In the genomic region with DNA sequence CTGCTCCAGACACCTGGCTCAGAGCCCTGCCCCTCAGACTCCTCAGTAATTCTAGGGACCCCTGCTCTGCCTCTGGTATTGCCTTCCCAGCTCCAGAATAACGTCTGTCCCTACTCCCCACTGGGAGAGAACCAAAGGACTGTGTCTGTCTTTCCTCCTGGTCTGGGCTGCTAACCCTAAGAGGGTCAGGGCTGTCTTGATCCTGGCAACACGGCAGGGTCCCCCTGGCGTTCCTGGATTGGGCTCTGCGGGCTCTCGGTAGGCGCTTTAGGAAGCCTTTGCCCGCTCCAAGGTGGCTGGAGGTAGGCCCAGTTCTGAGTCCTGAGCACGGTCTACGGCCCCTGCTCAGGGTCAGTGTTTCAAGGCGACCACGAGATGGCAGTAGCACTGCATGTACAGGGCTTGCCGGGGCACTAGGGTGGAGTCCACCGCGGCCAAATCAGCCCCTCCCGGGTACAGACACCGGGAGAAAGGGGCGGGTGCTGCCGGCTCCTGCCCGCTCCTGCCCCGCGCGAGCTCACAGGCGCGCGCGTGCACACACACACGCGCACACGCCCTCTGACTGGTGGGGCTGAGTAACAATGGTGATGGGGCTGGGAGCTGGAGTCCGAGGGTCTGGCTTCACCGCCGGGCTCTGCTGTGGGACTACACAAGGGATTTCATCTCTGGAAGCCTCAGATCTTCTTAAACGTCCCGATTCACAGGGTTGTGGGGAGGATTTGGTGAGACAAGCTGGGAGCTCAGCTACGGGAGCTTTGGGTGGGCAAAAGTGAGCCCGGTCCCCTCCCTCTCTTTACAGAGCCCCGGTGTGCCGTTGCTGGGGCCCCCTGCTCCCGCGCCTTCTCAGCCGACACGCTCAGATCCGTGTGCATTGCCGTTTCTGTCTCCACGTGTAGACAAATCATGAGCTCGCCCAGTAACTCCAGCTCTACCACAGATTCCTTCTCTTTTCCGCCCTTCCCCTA, we compare ENCODE assay signal across 8 cellular contexts. TPM values are rescaled to one million over a fixed set of nuclear protein-coding genes. Genes with fewer than 3 reads are reported as not detected.
DNase-seq lines count a peak whose midpoint lies in the region; FAIRE-seq and TF ChIP-seq lines count a peak whose summit lies in the region.

No MANE protein-coding gene starts in this region.

- DNase-seq in MV-4-11 (lab: John Stamatoyannopoulos, UW), result peak; percentile 69
- peak; percentile 90 for DNase-seq in SK-N-DZ (ENCODE audit: low spot score)
- DNase-seq in activated naive CD4-positive, alpha-beta T cell treated with anti-CD3 and anti-CD28 coated beads, Interleukin-2, amount 10 ng/mL, durations not matched to agents 7 days and 5 days, result peak; percentile 93
- DNase-seq in globus pallidus (ENCODE audit: low spot score), result peak; percentile 81
- DNase-seq in nucleus accumbens (lab: John Stamatoyannopoulos, UW), result peak in 55 of 56 donors; percentile 28 to 89 (median 77)
- peak; percentile 78 for DNase-seq in superior temporal gyrus (ENCODE audit: extremely low spot score)

- H3K9me3 ChIP-seq in HEK293 (ENCODE audit: control insufficient read depth, insufficient read depth, low read depth, low read length), result no peaks in the 10 kb centered on the region

- H3K36me3 ChIP-seq in HEK293 (ENCODE audit: control insufficient read depth in 2 of 2, insufficient read depth in 1 of 2, low read length in 2 of 2), result peaks cover 0 to 13% of the 10 kb centered on the region in 2 experiments; a peak in 1 of 3 replicates

- POLR2A ChIA-PET in HEK293 (lab: Yijun Ruan, JAX), result interaction anchor here (0.6 to 1.9 kb wide), 10 partner anchors 10 to 890 kb away, joined by 3 to 5 read pairs (median 3); a partner anchor contains a TSS

- H3K4me3 Mint-ChIP-seq in activated naive CD4-positive, alpha-beta T cell treated with anti-CD3 and anti-CD28 coated beads, Interleukin-2, amount 10 ng/mL, durations not matched to agents 7 days and 5 days, result peak overlapping the region; percentile 65

- H3K4me1 Mint-ChIP-seq in activated naive CD4-positive, alpha-beta T cell treated with anti-CD3 and anti-CD28 coated beads, Interleukin-2, amount 10 ng/mL, durations not matched to agents 7 days and 5 days, result peaks cover 27% of the 10 kb centered on the region

- peak overlapping the region; percentile 77 for H3K27ac Mint-ChIP-seq in activated naive CD4-positive, alpha-beta T cell treated with anti-CD3 and anti-CD28 coated beads, Interleukin-2, amount 10 ng/mL, durations not matched to agents 7 days and 5 days

- H3K36me3 Mint-ChIP-seq in activated naive CD4-positive, alpha-beta T cell treated with anti-CD3 and anti-CD28 coated beads, Interleukin-2, amount 10 ng/mL, durations not matched to agents 7 days and 5 days, result peaks cover under 1% of the 10 kb centered on the region

- TF ChIP-seq CTCF in HEK293 (tag by site-specific recombination; IDR thresholded peaks at IDR 0.05), result peak; percentile 97

- FAIRE-seq in G401.6 (lab: Jason Lieb, UNC), result peak; percentile 86

- peak overlapping the region; percentile 10; the same call in 1 of the 2 replicates for H3K27ac ChIP-seq in HEK293 (ENCODE audit: extremely low read depth, low read depth, low read length)

- H3K4me3 ChIP-seq in HEK293 (ENCODE audit: low read depth, low read length), result peak overlapping the region; percentile 46

- peaks cover 36% of the 10 kb centered on the region for H3K27me3 Mint-ChIP-seq in activated naive CD4-positive, alpha-beta T cell treated with anti-CD3 and anti-CD28 coated beads, Interleukin-2, amount 10 ng/mL, durations not matched to agents 7 days and 5 days

- H3K4me1 ChIP-seq in HEK293 (ENCODE audit: control insufficient read depth, insufficient read depth, low read length), result no peaks in the 10 kb centered on the region

- CTCF ChIA-PET in HEK293 (lab: Yijun Ruan, JAX), result interaction anchor here (0.6 to 2.9 kb wide), 57 partner anchors 9 to 1483 kb away, joined by 3 to 33 read pairs (median 4); a partner anchor contains a TSS
- CTCF ChIA-PET in activated naive CD4-positive, alpha-beta T cell treated with anti-CD3 and anti-CD28 coated beads, Interleukin-2, amount 10 ng/mL, durations not matched to agents 7 days and 5 days (lab: Charles Lee), result interaction anchor here (0.6 to 2.5 kb wide), 16 partner anchors 10 to 571 kb away, joined by 3 to 23 read pairs (median 3); no protein-coding TSS in a partner anchor

- H3K9me3 Mint-ChIP-seq in activated naive CD4-positive, alpha-beta T cell treated with anti-CD3 and anti-CD28 coated beads, Interleukin-2, amount 10 ng/mL, durations not matched to agents 7 days and 5 days, result no peaks in the 10 kb centered on the region

TF ChIP-seq in HEK293, 187 proteins besides CTCF, POLR2A, EP300 and RAD21 (continues in another document):
- TF ChIP-seq KLF8 (tag by site-specific recombination; IDR thresholded peaks at IDR 0.05) (peak; percentile 96), ZNF600 (tag by site-specific recombination; IDR thresholded peaks at IDR 0.05) (0 out of 2 replicates have a peak, but pooled peaks have one; percentile 32), ZFP37 (tag by site-specific recombination; IDR thresholded peaks at IDR 0.05) (peak; percentile 56; the same call in 1 of the 2 replicates), BCL11A (tag by site-specific recombination; IDR thresholded peaks at IDR 0.05; ENCODE audit: low read depth) (peak; percentile 58; the same call in 1 of the 2 replicates), ZNF501 (tag by site-specific recombination; IDR thresholded peaks at IDR 0.05) (peak; percentile 53; the same call in 1 of the 2 replicates), ZNF629 (tag by site-specific recombination; IDR thresholded peaks at IDR 0.05) (peak; percentile 36; the same call in 1 of the 2 replicates), ZNF221 (tag by site-specific recombination; IDR thresholded peaks at IDR 0.05; ENCODE audit: borderline replicate concordance) (no peak), KLF7 (tag by site-specific recombination; IDR thresholded peaks at IDR 0.05; ENCODE audit: borderline replicate concordance) (peak; percentile 89; the same call in 1 of the 2 replicates), ZBTB48 (tag by site-specific recombination; IDR thresholded peaks at IDR 0.05) (peak; percentile 66; the same call in 1 of the 2 replicates), REPIN1 (tag by site-specific recombination; IDR thresholded peaks at IDR 0.05; ENCODE audit: low read depth) (no peak), MEIS1 (CRISPR knock-in tag; IDR thresholded peaks at IDR 0.05; ENCODE audit: borderline replicate concordance) (0 out of 2 replicates have a peak, but pooled peaks have one; percentile 38), ZNF654 (tag by site-specific recombination; IDR thresholded peaks at IDR 0.05; ENCODE audit: low read depth) (peak; percentile 98), YY1 (tag by site-specific recombination; IDR thresholded peaks at IDR 0.05) (no peak), ZNF335 (tag by site-specific recombination; conservative IDR thresholded peaks at IDR 0.05) (peak; percentile 64), SP2 (tag by site-specific recombination; IDR thresholded peaks at IDR 0.05) (peak; percentile 55), ZNF658 (tag by site-specific recombination; IDR thresholded peaks at IDR 0.05) (no peak), SP7 (tag by site-specific recombination; IDR thresholded peaks at IDR 0.05) (peak; percentile 72), ZEB2 (tag by site-specific recombination; IDR thresholded peaks at IDR 0.05) (peak; percentile 82)
- TF ChIP-seq, protein P1, sequence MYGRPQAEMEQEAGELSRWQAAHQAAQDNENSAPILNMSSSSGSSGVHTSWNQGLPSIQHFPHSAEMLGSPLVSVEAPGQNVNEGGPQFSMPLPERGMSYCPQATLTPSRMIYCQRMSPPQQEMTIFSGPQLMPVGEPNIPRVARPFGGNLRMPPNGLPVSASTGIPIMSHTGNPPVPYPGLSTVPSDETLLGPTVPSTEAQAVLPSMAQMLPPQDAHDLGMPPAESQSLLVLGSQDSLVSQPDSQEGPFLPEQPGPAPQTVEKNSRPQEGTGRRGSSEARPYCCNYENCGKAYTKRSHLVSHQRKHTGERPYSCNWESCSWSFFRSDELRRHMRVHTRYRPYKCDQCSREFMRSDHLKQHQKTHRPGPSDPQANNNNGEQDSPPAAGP (tag by site-specific recombination; IDR thresholded peaks at IDR 0.05), result peak; percentile 94
- TF ChIP-seq, protein P2, sequence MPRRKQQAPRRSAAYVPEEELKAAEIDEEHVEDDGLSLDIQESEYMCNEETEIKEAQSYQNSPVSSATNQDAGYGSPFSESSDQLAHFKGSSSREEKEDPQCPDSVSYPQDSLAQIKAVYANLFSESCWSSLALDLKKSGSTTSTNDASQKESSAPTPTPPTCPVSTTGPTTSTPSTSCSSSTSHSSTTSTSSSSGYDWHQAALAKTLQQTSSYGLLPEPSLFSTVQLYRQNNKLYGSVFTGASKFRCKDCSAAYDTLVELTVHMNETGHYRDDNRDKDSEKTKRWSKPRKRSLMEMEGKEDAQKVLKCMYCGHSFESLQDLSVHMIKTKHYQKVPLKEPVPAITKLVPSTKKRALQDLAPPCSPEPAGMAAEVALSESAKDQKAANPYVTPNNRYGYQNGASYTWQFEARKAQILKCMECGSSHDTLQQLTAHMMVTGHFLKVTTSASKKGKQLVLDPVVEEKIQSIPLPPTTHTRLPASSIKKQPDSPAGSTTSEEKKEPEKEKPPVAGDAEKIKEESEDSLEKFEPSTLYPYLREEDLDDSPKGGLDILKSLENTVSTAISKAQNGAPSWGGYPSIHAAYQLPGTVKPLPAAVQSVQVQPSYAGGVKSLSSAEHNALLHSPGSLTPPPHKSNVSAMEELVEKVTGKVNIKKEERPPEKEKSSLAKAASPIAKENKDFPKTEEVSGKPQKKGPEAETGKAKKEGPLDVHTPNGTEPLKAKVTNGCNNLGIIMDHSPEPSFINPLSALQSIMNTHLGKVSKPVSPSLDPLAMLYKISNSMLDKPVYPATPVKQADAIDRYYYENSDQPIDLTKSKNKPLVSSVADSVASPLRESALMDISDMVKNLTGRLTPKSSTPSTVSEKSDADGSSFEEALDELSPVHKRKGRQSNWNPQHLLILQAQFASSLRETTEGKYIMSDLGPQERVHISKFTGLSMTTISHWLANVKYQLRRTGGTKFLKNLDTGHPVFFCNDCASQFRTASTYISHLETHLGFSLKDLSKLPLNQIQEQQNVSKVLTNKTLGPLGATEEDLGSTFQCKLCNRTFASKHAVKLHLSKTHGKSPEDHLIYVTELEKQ (tag by site-specific recombination; IDR thresholded peaks at IDR 0.05; ENCODE audit: borderline replicate concordance), result no peak

RNA-seq across cellular contexts. Expression of a gene that starts 30.1 kb away (rescaled TPM):
- 2.6 and 2.8 TPM in 2 replicates for polyA plus RNA-seq in SK-N-DZ (2014; cell fraction: cytosol; rRNA removed)
- polyA plus RNA-seq in SK-N-DZ (2014; cell fraction: nucleus; rRNA removed), result 1.1 and 1.5 TPM in 2 replicates

RNA-seq across cellular contexts. Expression of a gene that starts 49.1 kb away (rescaled TPM):
- 121 and 151 TPM in 2 replicates for polyA plus RNA-seq in SK-N-DZ (2014; cell fraction: cytosol; rRNA removed)
- 167 and 220 TPM in 2 replicates for polyA plus RNA-seq in SK-N-DZ (2014; cell fraction: nucleus; rRNA removed)

RNA-seq across cellular contexts. Expression of a gene that starts 51.1 kb away (rescaled TPM):
- 31.1 and 33.7 TPM in 2 replicates for polyA plus RNA-seq in SK-N-DZ (2014; cell fraction: cytosol; rRNA removed)
- polyA plus RNA-seq in SK-N-DZ (2014; cell fraction: nucleus; rRNA removed), result 24.1 and 25.1 TPM in 2 replicates

Comparison
In these comparisons a context has a peak if more than half of its experiments do, and no peak if none do; other contexts are left out.
1. Peak in every context shown above with its lines: DNase-seq, H3K4me3 ChIP-seq and H3K27ac ChIP-seq.